ENCODE assay signal across 25 cellular contexts in genomic region chr1:183175631-183176030, GRCh38. TPM values are rescaled to one million over a fixed set of nuclear protein-coding genes. Genes with fewer than 3 reads are reported as not detected.
"Had no signal": no experiment of that assay in that cellular context is flagged by ENCODE, and none has a peak within 500 bp of the region (broad histone marks: within the 10 kb centered on the region; RNA-seq: fewer than 3 reads in every experiment).

No MANE protein-coding gene starts in this region.

- H2AFZ ChIP-seq: parathyroid adenoma had no signal

- H3K9me3 Mint-ChIP-seq: nephron, neural crest cell had no signal

- H3K4me1 ChIP-seq: parathyroid adenoma, psoas muscle, right lobe of liver had no signal

- H3K27me3 Mint-ChIP-seq: stimulated activated naive CD8-positive, alpha-beta T cell treated with anti-CD3 and anti-CD28 coated beads, Interleukin-15, amount 100 ng/mL, for 72 hours had no signal

- H3K36me3 Mint-ChIP-seq: naive thymus-derived CD8-positive, alpha-beta T cell; stimulated activated memory B cell treated with anti-CD40 and anti-IgM and Interleukin-4, amounts not matched to agents 10 μg/mL and 1 μg/mL and 100 μg/mL, for 72 hours had no signal

- H3K9ac ChIP-seq: parathyroid adenoma had no signal

- H3K79me2 ChIP-seq: parathyroid adenoma had no signal

- H3K4me3 Mint-ChIP-seq: memory B cell; naive thymus-derived CD8-positive, alpha-beta T cell; nephron; neural crest cell; stimulated activated memory B cell treated with anti-CD40 and anti-IgM and Interleukin-4, amounts not matched to agents 10 μg/mL and 1 μg/mL and 100 μg/mL, for 72 hours; stimulated activated naive CD8-positive, alpha-beta T cell treated with anti-CD3 and anti-CD28 coated beads, Interleukin-15, amount 100 ng/mL, for 72 hours had no signal

- H3K4me2 ChIP-seq: smooth muscle cell had no signal

- H3K9me3 ChIP-seq: left lung, psoas muscle, right lobe of liver, transverse colon, upper lobe of left lung, vagina had no signal

- H3K27ac Mint-ChIP-seq: memory B cell; nephron; stimulated activated memory B cell treated with anti-CD40 and anti-IgM and Interleukin-4, amounts not matched to agents 10 μg/mL and 1 μg/mL and 100 μg/mL, for 72 hours; stimulated activated naive CD8-positive, alpha-beta T cell treated with anti-CD3 and anti-CD28 coated beads, Interleukin-15, amount 100 ng/mL, for 72 hours had no signal

- H3K4me3 ChIP-seq: left lung, lung, psoas muscle, right lobe of liver, smooth muscle cell, transverse colon, upper lobe of left lung, vagina had no signal

- H3K27ac ChIP-seq: left lung, parathyroid adenoma, psoas muscle, right lobe of liver, transverse colon, upper lobe of left lung, vagina had no signal

- ATAC-seq: left colon; left lung; naive thymus-derived CD8-positive, alpha-beta T cell; right lobe of liver; stimulated activated memory B cell treated with anti-CD40 and anti-IgM and Interleukin-4, amounts not matched to agents 10 μg/mL and 1 μg/mL and 100 μg/mL, for 72 hours; stimulated activated naive CD8-positive, alpha-beta T cell treated with anti-CD3 and anti-CD28 coated beads, Interleukin-15, amount 100 ng/mL, for 72 hours had no signal

- DNase-seq: hippocampal formation; kidney glomerular epithelial cell; left colon; left lung; naive thymus-derived CD8-positive, alpha-beta T cell; nucleus accumbens; psoas muscle; right lobe of liver; stimulated activated CD4-positive, alpha-beta T cell treated with anti-CD3 and anti-CD28 coated beads, Interleukin-1b, Interleukin-23, amount 100 ng/mL, for 48 hours; stimulated activated CD4-positive, alpha-beta T cell treated with anti-CD3 and anti-CD28 coated beads, Interleukin-2, amount 100 ng/mL, for 48 hours; stimulated activated CD4-positive, alpha-beta T cell treated with anti-CD3 and anti-CD28 coated beads, Interleukin-4, amount 100 ng/mL, for 4 hours; stimulated activated CD8-positive, alpha-beta memory T cell treated with anti-CD3 and anti-CD28 coated beads, Interleukin-4, amount 100 ng/mL, for 48 hours; stimulated activated naive CD4-positive, alpha-beta T cell treated with Interleukin-2 at 50 U/mL for 16 hours; stimulated activated naive CD8-positive, alpha-beta T cell treated with anti-CD3 and anti-CD28 coated beads, Interleukin-15, amount 100 ng/mL, for 72 hours; substantia nigra; transverse colon; upper lobe of left lung had no signal

- H3K36me3 ChIP-seq: left lung, right lobe of liver, transverse colon, upper lobe of left lung, vagina had no signal

- H3K27me3 ChIP-seq: left lung, right lobe of liver, transverse colon, upper lobe of left lung, vagina had no signal

RNA-seq across cellular contexts. Expression of gene LAMC2, which starts 10.4 kb away (rescaled TPM):
- total RNA-seq: naive thymus-derived CD8-positive, alpha-beta T cell; neural crest cell had no signal
- polyA plus RNA-seq: naive thymus-derived CD8-positive, alpha-beta T cell had no signal
